Comparison of ENCODE assay signal across 5 cellular contexts in genomic region chr11:75387742-75388294, GRCh38.
"Had no signal": no experiment of that assay in that cellular context is flagged by ENCODE, and none has a peak within 500 bp of the region (broad histone marks: within the 10 kb centered on the region; RNA-seq: fewer than 3 reads in every experiment).

No MANE protein-coding gene starts in this region.

- H3K9me3 ChIP-seq: breast epithelium, right lobe of liver, stomach, thoracic aorta had no signal

- H3K27ac Mint-ChIP-seq: activated naive CD8-positive, alpha-beta T cell treated with anti-CD3 and anti-CD28 coated beads, Interleukin-2, amount 10 ng/mL, durations not matched to agents 7 days and 5 days had no signal

- H3K27ac ChIP-seq: right lobe of liver, thoracic aorta had no signal

- H3K27me3 ChIP-seq: breast epithelium, right lobe of liver, stomach had no signal

- H3K4me3 ChIP-seq: breast epithelium, right lobe of liver, stomach, thoracic aorta had no signal

- H3K36me3 ChIP-seq: breast epithelium, right lobe of liver, stomach, thoracic aorta had no signal

- H3K9me3 Mint-ChIP-seq: activated naive CD8-positive, alpha-beta T cell treated with anti-CD3 and anti-CD28 coated beads, Interleukin-2, amount 10 ng/mL, durations not matched to agents 7 days and 5 days had no signal

- H3K36me3 Mint-ChIP-seq: activated naive CD8-positive, alpha-beta T cell treated with anti-CD3 and anti-CD28 coated beads, Interleukin-2, amount 10 ng/mL, durations not matched to agents 7 days and 5 days had no signal

- H3K4me3 Mint-ChIP-seq: activated naive CD8-positive, alpha-beta T cell treated with anti-CD3 and anti-CD28 coated beads, Interleukin-2, amount 10 ng/mL, durations not matched to agents 7 days and 5 days had no signal
